11 cellular contexts compared by ENCODE assay signal in the genomic region with DNA sequence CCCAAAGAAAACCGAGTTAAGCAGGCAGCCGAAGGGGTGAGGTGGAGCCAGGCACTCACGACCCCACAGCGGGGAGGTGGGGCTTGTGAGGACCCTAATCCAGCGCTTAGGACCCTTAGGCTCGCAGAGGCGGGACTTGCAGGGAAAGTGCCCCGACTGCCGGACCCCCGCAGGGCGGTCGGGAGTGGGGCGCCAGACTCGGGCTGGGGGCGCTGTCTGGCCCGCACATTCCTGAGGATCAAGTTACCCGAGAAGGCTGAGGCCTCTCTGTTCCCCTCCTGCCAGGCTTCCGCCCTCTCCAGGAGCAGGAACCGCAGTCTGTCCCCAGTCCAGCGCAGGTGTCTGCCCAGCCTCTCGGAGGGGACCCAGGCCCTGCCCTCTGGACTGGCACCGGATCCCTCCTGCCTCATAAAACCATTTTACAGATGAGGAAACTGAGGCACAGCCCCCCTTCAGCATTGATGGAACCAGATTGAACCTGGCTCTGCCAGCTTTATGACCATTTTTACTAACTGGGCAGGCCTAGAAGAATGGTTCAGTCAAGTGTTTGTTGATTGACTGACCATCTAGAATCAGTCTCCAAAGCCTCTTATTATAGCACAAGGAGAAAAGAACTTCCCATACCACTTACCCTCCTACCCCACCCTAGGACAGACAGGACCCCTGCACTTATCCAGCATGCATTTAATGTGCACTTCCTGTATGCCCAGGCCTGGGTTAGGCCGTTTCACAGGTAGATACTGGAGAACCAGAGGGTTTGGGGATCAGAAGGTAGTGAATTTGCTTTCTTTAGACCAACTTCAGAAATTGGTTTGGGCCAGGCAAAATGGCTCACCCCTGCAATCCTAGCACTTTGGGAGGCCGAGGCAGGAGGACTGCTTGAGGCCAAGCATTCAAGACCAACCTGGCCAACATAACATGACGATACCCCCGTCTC. TPM values are rescaled to one million over a fixed set of nuclear protein-coding genes. Genes with fewer than 3 reads are reported as not detected.
A peak's percentile ranks its signal among the peaks of the same experiment; 100 is the strongest.
DNase-seq lines count a peak whose midpoint lies in the region; ATAC-seq and TF ChIP-seq lines count a peak whose summit lies in the region.
"Had no signal": no experiment of that assay in that cellular context is flagged by ENCODE, and none has a peak within 500 bp of the region (broad histone marks: within the 10 kb centered on the region; RNA-seq: fewer than 3 reads in every experiment).

No MANE protein-coding gene starts in this region.

- no peaks in the 10 kb centered on the region for H3K36me3 ChIP-seq in ectodermal cell (ENCODE audit: control insufficient read depth, insufficient read depth, low read length)
- no peaks in the 10 kb centered on the region for H3K36me3 ChIP-seq in effector memory CD4-positive, alpha-beta T cell (ENCODE audit: control insufficient read depth, insufficient read depth, low read length)

- 16% methylated on average over 26 of the region's 26 CpGs for WGBS in ectodermal cell, 2 experiments

- no peaks in the 10 kb centered on the region for H3K27me3 ChIP-seq in ectodermal cell (ENCODE audit: control insufficient read depth, insufficient read depth, low read length, poor library complexity, severe bottlenecking)
- no peaks in the 10 kb centered on the region for H3K27me3 ChIP-seq in effector memory CD4-positive, alpha-beta T cell (replicated peaks; ENCODE audit: control insufficient read depth, insufficient read depth, low read length, poor library complexity, severe bottlenecking)

- no peaks in the 10 kb centered on the region for H3K9me3 Mint-ChIP-seq in stimulated activated naive CD8-positive, alpha-beta T cell treated with anti-CD3 and anti-CD28 coated beads, Interleukin-15, Interleukin-2, amounts not matched to agents 100 ng/mL and 50 ng/mL, for 24 hours
- peaks cover 0 to 5% of the 10 kb centered on the region in 2 donors for H3K9me3 Mint-ChIP-seq in stimulated activated naive CD8-positive, alpha-beta T cell treated with anti-CD3 and anti-CD28 coated beads, Interleukin-15, amount 100 ng/mL, for 72 hours
- no peaks in the 10 kb centered on the region for H3K9me3 Mint-ChIP-seq in nephron progenitor cell

- H3K36me3 Mint-ChIP-seq in stimulated activated naive CD8-positive, alpha-beta T cell treated with anti-CD3 and anti-CD28 coated beads, Interleukin-15, Interleukin-2, amounts not matched to agents 100 ng/mL and 50 ng/mL, for 24 hours (ENCODE audit: low read depth), result peaks cover 9% of the 10 kb centered on the region
- no peaks in the 10 kb centered on the region for H3K36me3 Mint-ChIP-seq in nephron progenitor cell (ENCODE audit: low read depth)

- no peak for ATAC-seq in stimulated activated naive CD8-positive, alpha-beta T cell treated with anti-CD3 and anti-CD28 coated beads, Interleukin-15, amount 100 ng/mL, for 72 hours
- no peak for ATAC-seq in HG02759 (IDR thresholded peaks at IDR 0.05; ENCODE audit: unreplicated experiment)

- no peak overlapping the region for H3K4me3 ChIP-seq in ectodermal cell (ENCODE audit: insufficient read depth, low read depth, low read length)
- H3K4me3 ChIP-seq in effector memory CD4-positive, alpha-beta T cell (ENCODE audit: insufficient read depth, low read depth, low read length, poor library complexity, severe bottlenecking), result no peak overlapping the region

- H3K9me3 ChIP-seq in ectodermal cell (ENCODE audit: control insufficient read depth, low read length), result no peaks in the 10 kb centered on the region
- H3K9me3 ChIP-seq in effector memory CD4-positive, alpha-beta T cell (ENCODE audit: control insufficient read depth, low read length), result no peaks in the 10 kb centered on the region

- H3K4me3 Mint-ChIP-seq in stimulated activated naive CD8-positive, alpha-beta T cell treated with anti-CD3 and anti-CD28 coated beads, Interleukin-15, Interleukin-2, amounts not matched to agents 100 ng/mL and 50 ng/mL, for 24 hours, result no peak overlapping the region
- H3K4me3 Mint-ChIP-seq in stimulated activated naive CD8-positive, alpha-beta T cell treated with anti-CD3 and anti-CD28 coated beads, Interleukin-15, amount 100 ng/mL, for 72 hours, result no peak overlapping the region
- H3K4me3 Mint-ChIP-seq in nephron progenitor cell, result no peak overlapping the region

- no peak for TF ChIP-seq CTCF in nephron progenitor cell (IDR thresholded peaks at IDR 0.05)

- peaks cover 28% of the 10 kb centered on the region for H3K4me1 ChIP-seq in ectodermal cell (ENCODE audit: control insufficient read depth, insufficient read depth, low read length)
- H3K4me1 ChIP-seq in effector memory CD4-positive, alpha-beta T cell (ENCODE audit: control insufficient read depth, insufficient read depth, low read length, poor library complexity, severe bottlenecking), result peaks cover 42% of the 10 kb centered on the region

- no peaks in the 10 kb centered on the region for H3K27me3 Mint-ChIP-seq in stimulated activated naive CD8-positive, alpha-beta T cell treated with anti-CD3 and anti-CD28 coated beads, Interleukin-15, Interleukin-2, amounts not matched to agents 100 ng/mL and 50 ng/mL, for 24 hours
- H3K27me3 Mint-ChIP-seq in stimulated activated naive CD8-positive, alpha-beta T cell treated with anti-CD3 and anti-CD28 coated beads, Interleukin-15, amount 100 ng/mL, for 72 hours, result no peaks in the 10 kb centered on the region
- no peaks in the 10 kb centered on the region for H3K27me3 Mint-ChIP-seq in nephron progenitor cell (ENCODE audit: low read depth, poor library complexity)

- H3K4me1 Mint-ChIP-seq in stimulated activated naive CD8-positive, alpha-beta T cell treated with anti-CD3 and anti-CD28 coated beads, Interleukin-15, Interleukin-2, amounts not matched to agents 100 ng/mL and 50 ng/mL, for 24 hours (ENCODE audit: low read depth), result peaks cover 83% of the 10 kb centered on the region
- H3K4me1 Mint-ChIP-seq in stimulated activated naive CD8-positive, alpha-beta T cell treated with anti-CD3 and anti-CD28 coated beads, Interleukin-15, amount 100 ng/mL, for 72 hours, result peaks cover 85% of the 10 kb centered on the region
- peaks cover 64% of the 10 kb centered on the region for H3K4me1 Mint-ChIP-seq in nephron progenitor cell

- H3K27ac Mint-ChIP-seq in stimulated activated naive CD8-positive, alpha-beta T cell treated with anti-CD3 and anti-CD28 coated beads, Interleukin-15, Interleukin-2, amounts not matched to agents 100 ng/mL and 50 ng/mL, for 24 hours, result peak overlapping the region; percentile 95
- H3K27ac Mint-ChIP-seq in stimulated activated naive CD8-positive, alpha-beta T cell treated with anti-CD3 and anti-CD28 coated beads, Interleukin-15, amount 100 ng/mL, for 72 hours, result peak overlapping the region in 1 of 2 donors; percentile 37
- H3K27ac Mint-ChIP-seq in nephron progenitor cell, result no peak overlapping the region

- DNase-seq in stimulated activated naive CD8-positive, alpha-beta T cell treated with anti-CD3 and anti-CD28 coated beads, Interleukin-15, amount 100 ng/mL, for 72 hours, result no peak
- peak; percentile 73 for DNase-seq in nephron progenitor cell
- DNase-seq in NCI-H2081 (lab: John Stamatoyannopoulos, UW), result no peak
- DNase-seq in effector memory CD4-positive, alpha-beta T cell, result no peak
- no peak for DNase-seq in NCI-H2029 treated with DMSO at 0.1 percent for 48 hours (lab: John Stamatoyannopoulos, UW)
- DNase-seq: central memory CD4-positive, alpha-beta T cell; NCI-H345; stimulated activated CD4-positive, alpha-beta T cell treated with anti-CD3 and anti-CD28 coated beads, Interleukin-2, amount 100 ng/mL, for 48 hours had no signal

- peak overlapping the region; percentile 71 for H3K27ac ChIP-seq in ectodermal cell (ENCODE audit: insufficient read depth, low read depth, low read length, poor library complexity, severe bottlenecking)
- H3K27ac ChIP-seq in effector memory CD4-positive, alpha-beta T cell (ENCODE audit: insufficient read depth, low read length, poor library complexity, severe bottlenecking), result no peak overlapping the region

RNA-seq across cellular contexts. Expression of a gene that starts 6.7 kb away (rescaled TPM):
- polyA plus RNA-seq in ectodermal cell (2013, experiment 1 of 4), result 85.6 TPM
- polyA plus RNA-seq in ectodermal cell (2013, experiment 2 of 4), result 88.4 TPM
- polyA plus RNA-seq in ectodermal cell (2013, experiment 3 of 4), result 108 TPM
- polyA plus RNA-seq in ectodermal cell (2013, experiment 4 of 4), result 123 TPM

RNA-seq across cellular contexts. Expression of a gene that starts 13.9 kb away (rescaled TPM):
- 2.6 TPM for polyA plus RNA-seq in ectodermal cell (2013, experiment 1 of 4)
- polyA plus RNA-seq in ectodermal cell (2013, experiment 2 of 4), result 3.3 TPM
- polyA plus RNA-seq in ectodermal cell (2013, experiment 3 of 4), result 1.8 TPM
- 2.1 TPM for polyA plus RNA-seq in ectodermal cell (2013, experiment 4 of 4)

RNA-seq across cellular contexts. Expression of a gene that starts 34.8 kb away (rescaled TPM):
- polyA plus RNA-seq in ectodermal cell (2013, experiment 1 of 4), result 376 TPM
- polyA plus RNA-seq in ectodermal cell (2013, experiment 2 of 4), result 333 TPM
- polyA plus RNA-seq in ectodermal cell (2013, experiment 3 of 4), result 281 TPM
- 315 TPM for polyA plus RNA-seq in ectodermal cell (2013, experiment 4 of 4)

RNA-seq across cellular contexts. Expression of a gene that starts 52.3 kb away (rescaled TPM):
- polyA plus RNA-seq in ectodermal cell (2013, experiment 1 of 4), result 4.6 TPM
- 7.8 TPM for polyA plus RNA-seq in ectodermal cell (2013, experiment 2 of 4)
- polyA plus RNA-seq in ectodermal cell (2013, experiment 3 of 4), result 4.3 TPM
- polyA plus RNA-seq in ectodermal cell (2013, experiment 4 of 4), result 3.7 TPM
